14 cellular contexts compared by ENCODE assay signal in genomic region chr1:170581041-170581440, GRCh38.
"Had no signal": no experiment of that assay in that cellular context is flagged by ENCODE, and none has a peak within 500 bp of the region (broad histone marks: within the 10 kb centered on the region; RNA-seq: fewer than 3 reads in every experiment).

No MANE protein-coding gene starts in this region.

- H3K9me3 ChIP-seq: gastroesophageal sphincter, right lobe of liver, spleen, upper lobe of left lung had no signal

- H3K27me3 ChIP-seq: brain microvascular endothelial cell, gastroesophageal sphincter, right lobe of liver, spleen, upper lobe of left lung had no signal

- H3K4me3 ChIP-seq: gastroesophageal sphincter, right lobe of liver, SK-N-MC, spleen, upper lobe of left lung had no signal

- H3K27ac ChIP-seq: brain microvascular endothelial cell, gastroesophageal sphincter, right lobe of liver, SK-N-MC, spleen, upper lobe of left lung had no signal

- H3K36me3 ChIP-seq: brain microvascular endothelial cell, gastroesophageal sphincter, right lobe of liver, spleen, upper lobe of left lung had no signal

- H3K4me1 ChIP-seq: right lobe of liver, spleen, upper lobe of left lung had no signal

- DNase-seq: activated CD4-positive, alpha-beta T cell treated with anti-CD3 and anti-CD28 coated beads, Interleukin-2, amount 50 U/mL, for 1 hour; activated CD4-positive, CD25-positive, alpha-beta regulatory T cell; activated T-cell treated with anti-CD3 and anti-CD28 coated beads, Interleukin-2, amount 50 U/mL, for 1 hour; amygdala; brain microvascular endothelial cell; natural killer cell; right lobe of liver; spleen; stimulated activated CD4-positive, alpha-beta T cell treated with anti-CD3 and anti-CD28 coated beads, Interleukin-1b, Interleukin-23, amount 100 ng/mL, for 48 hours; stimulated activated naive B cell treated with anti-CD40 and anti-IgM and Interleukin-4, amounts not matched to agents 10 μg/mL and 1 μg/mL and 100 μg/mL, for 72 hours; T-cell; upper lobe of left lung had no signal
